ENCODE assay signal across 8 cellular contexts in genomic region chr12:6904280-6905276, GRCh38. TPM values are rescaled to one million over a fixed set of nuclear protein-coding genes. Genes with fewer than 3 reads are reported as not detected.
A peak's percentile ranks its signal among the peaks of the same experiment; 100 is the strongest.
DNase-seq lines count a peak whose midpoint lies in the region; ATAC-seq and TF ChIP-seq lines count a peak whose summit lies in the region.

Gene LRRC23, plus strand, starts transcription at chr12:6904822. Its CDS starts 812 bp downstream, at chr12:6905634.

- peaks cover 3% of the 10 kb centered on the region for H3K79me2 ChIP-seq in trophoblast cell (ENCODE audit: control insufficient read depth, insufficient read depth, low read length, poor library complexity)

- H3K27ac ChIP-seq in adrenal gland (peak within 1 kb of the TSS; percentile 30 to 84 (median 53)), heart left ventricle (peak within 1 kb of the TSS in 11 of 12 donors; percentile 63 to 84 (median 77)), trophoblast cell (ENCODE audit: low read depth, low read length) (no peak within 1 kb of the TSS), transverse colon (peak within 1 kb of the TSS; percentile 79 to 87 (median 85))

- intact Hi-C loops in adrenal gland (cut with DNase I) (no loop called here), heart left ventricle (cut with DNase I) (no loop called here), transverse colon (cut with DNase I; ENCODE audit: low total_unique reads) (no loop called here)

- H2BK120ac ChIP-seq in trophoblast cell (ENCODE audit: insufficient read depth, low read length, poor library complexity), result peak within 1 kb of the TSS; percentile 56

- peaks cover 8% of the 10 kb centered on the region for H3K79me1 ChIP-seq in trophoblast cell (ENCODE audit: low read length)

- TF ChIP-seq POLR2A in adrenal gland (IDR thresholded peaks at IDR 0.05), result peak in 1 of 2 donors; percentile 39
- peak in 1 of 2 donors; percentile 61 for TF ChIP-seq POLR2A in heart left ventricle (IDR thresholded peaks at IDR 0.05)
- peak; percentile 56 for TF ChIP-seq POLR2A in transverse colon (IDR thresholded peaks at IDR 0.05)

- peak within 1 kb of the TSS; percentile 60 for H3K4ac ChIP-seq in trophoblast cell (ENCODE audit: low read depth, low read length)

- H3K4me3 ChIP-seq in GM12865 (ENCODE audit: low read depth, low read length) (peak within 1 kb of the TSS; percentile 88), adrenal gland (peak within 1 kb of the TSS in 3 of 4 donors; percentile 57 to 87 (median 77)), heart left ventricle (peak within 1 kb of the TSS; percentile 32 to 79 (median 68)), trophoblast cell (ENCODE audit: low read depth, low read length) (peak within 1 kb of the TSS; percentile 76), transverse colon (peak within 1 kb of the TSS; percentile 18 to 74 (median 56))

- H3K23ac ChIP-seq in trophoblast cell (ENCODE audit: low read length), result no peak within 1 kb of the TSS

- ATAC-seq in HG02678 (IDR thresholded peaks at IDR 0.05; ENCODE audit: unreplicated experiment), result peak; percentile 97
- peak; percentile 95 to 98 (median 97) for ATAC-seq in heart left ventricle

- peaks cover 5 to 12% of the 10 kb centered on the region in 2 donors for H3K4me1 ChIP-seq in adrenal gland (replicated peaks in 1 of 2)
- H3K4me1 ChIP-seq in heart left ventricle, result peaks cover 0 to 20% (median 10%) of the 10 kb centered on the region in 12 donors
- H3K4me1 ChIP-seq in trophoblast cell (ENCODE audit: control insufficient read depth in 1 of 2, insufficient read depth in 2 of 2, low read length in 2 of 2), result peaks cover 4 to 6% of the 10 kb centered on the region in 2 experiments
- peaks cover 4 to 23% (median 20%) of the 10 kb centered on the region in 4 donors for H3K4me1 ChIP-seq in transverse colon

- peak within 1 kb of the TSS; percentile 8 for H3K9ac ChIP-seq in trophoblast cell (ENCODE audit: low read length)

- 4 to 12% (median 6%) methylated on average over 14 to 34 of the region's 34 CpGs for WGBS in adrenal gland, 4 donors
- 5% methylated on average over 34 of the region's 34 CpGs for WGBS in heart left ventricle, 4 donors
- no CpG with 5 or more reads among the region's 34 CpGs for WGBS in trophoblast cell (ENCODE audit: extremely low coverage, insufficient coverage, insufficient read length)
- WGBS in transverse colon (ENCODE audit: low coverage in 1 of 2), 2 donors, result 6 to 10% methylated on average over 12 to 34 of the region's 34 CpGs

- H3K36me3 ChIP-seq in adrenal gland (replicated peaks in 1 of 2) (no peaks in the 10 kb centered on the region), heart left ventricle (peaks cover 0 to 19% (median 0%) of the 10 kb centered on the region in 9 donors), trophoblast cell (ENCODE audit: control insufficient read depth in 1 of 2, insufficient read depth in 2 of 2, low read length in 2 of 2) (no peaks in the 10 kb centered on the region), transverse colon (no peaks in the 10 kb centered on the region)

- TF ChIP-seq EP300 in transverse colon (IDR thresholded peaks at IDR 0.05; ENCODE audit: low read depth), result no peak

- DNase-seq in GM12865 (ENCODE audit: low read depth) (peak; percentile 97), NCI-H1417 treated with DMSO at 0.1 percent for 48 hours (lab: John Stamatoyannopoulos, UW) (peak; percentile 98), SW 1271 (lab: John Stamatoyannopoulos, UW) (peak; percentile 88 to 97), adrenal gland (peak; percentile 96 to 100 (median 98)), heart left ventricle (peak; percentile 96 to 98 (median 97)), trophoblast cell (peak; percentile 91 to 96), transverse colon (peak; percentile 99)

- H3K18ac ChIP-seq in trophoblast cell (ENCODE audit: low read length), result peak within 1 kb of the TSS; percentile 67

- H2BK12ac ChIP-seq in trophoblast cell (ENCODE audit: low read length), result no peak within 1 kb of the TSS

- peak within 1 kb of the TSS; percentile 48 for H2AK5ac ChIP-seq in trophoblast cell (ENCODE audit: low read length)

- no peaks in the 10 kb centered on the region for H3K9me3 ChIP-seq in adrenal gland (replicated peaks in 1 of 3)
- H3K9me3 ChIP-seq in heart left ventricle, result no peaks in the 10 kb centered on the region
- no peaks in the 10 kb centered on the region for H3K9me3 ChIP-seq in trophoblast cell (ENCODE audit: insufficient read depth, low read depth, low read length)
- no peaks in the 10 kb centered on the region for H3K9me3 ChIP-seq in transverse colon

- peak within 1 kb of the TSS; percentile 93 for H3K14ac ChIP-seq in trophoblast cell (ENCODE audit: low read length)

- H4K91ac ChIP-seq in trophoblast cell (ENCODE audit: low read depth, low read length), result peak within 1 kb of the TSS; percentile 78

- TF ChIP-seq CTCF in GM12865 (IDR thresholded peaks at IDR 0.05; ENCODE audit: insufficient read depth, low read depth, low read length, missing control alignments) (no peak), adrenal gland (IDR thresholded peaks at IDR 0.05) (no peak), heart left ventricle (IDR thresholded peaks at IDR 0.05) (no peak), transverse colon (IDR thresholded peaks at IDR 0.05) (no peak)

- peak within 1 kb of the TSS; percentile 65 for H3K4me2 ChIP-seq in trophoblast cell (ENCODE audit: low read length)

- H2BK5ac ChIP-seq in trophoblast cell (ENCODE audit: low read depth, low read length, poor library complexity), result peak within 1 kb of the TSS; percentile 41

- H4K8ac ChIP-seq in trophoblast cell (ENCODE audit: low read depth, low read length), result peak within 1 kb of the TSS; percentile 94

- peak within 1 kb of the TSS; percentile 87 for H4K12ac ChIP-seq in trophoblast cell (ENCODE audit: low read depth, low read length)

- peak within 1 kb of the TSS; percentile 86 for H2AFZ ChIP-seq in trophoblast cell (ENCODE audit: insufficient read depth, low read length, poor library complexity)

- H3K27me3 ChIP-seq in adrenal gland (no peaks in the 10 kb centered on the region), heart left ventricle (no peaks in the 10 kb centered on the region), trophoblast cell (ENCODE audit: insufficient read depth, low read length) (no peaks in the 10 kb centered on the region), transverse colon (no peaks in the 10 kb centered on the region)

- in situ Hi-C loops in transverse colon (cut with MboI; ENCODE audit: low pct_ligation_motif_present in 1 of 4, low pct_unique_long_range_greater_than_20kb in 1 of 4, low sequenced_read_pairs in 3 of 4), result loop anchor here in 1 of 4 donors (25.0 kb wide), 1 partner anchor 208 kb away; the partner anchor contains the start of gene C1RL

RNA-seq across cellular contexts. Expression of gene LRRC23, which starts in this region (rescaled TPM):
- 10 to 100 TPM in 5 of 8 donors, 1 to 10 TPM in 3; 6.9 to 18.6 (median 13.2) TPM for total RNA-seq in adrenal gland
- 10 to 100 TPM; 11.0 to 29.0 (median 13.8) TPM for polyA plus RNA-seq in adrenal gland
- total RNA-seq in heart left ventricle, result 10 to 100 TPM in 5 of 9 donors, 1 to 10 TPM in 4; 8.2 to 15.1 (median 10.3) TPM
- 10 to 100 TPM; 14.8 to 15.3 TPM for polyA plus RNA-seq in heart left ventricle
- polyA plus RNA-seq in trophoblast cell (2013), result 5.8 and 6.0 TPM in 2 replicates
- 10 to 100 TPM in 1 of 4 donors, 1 to 10 TPM in 1, under 1 TPM in 1, not detected in 1; 0.60 to 11.3 (median 5.9) TPM for total RNA-seq in transverse colon
